In the genomic region with DNA sequence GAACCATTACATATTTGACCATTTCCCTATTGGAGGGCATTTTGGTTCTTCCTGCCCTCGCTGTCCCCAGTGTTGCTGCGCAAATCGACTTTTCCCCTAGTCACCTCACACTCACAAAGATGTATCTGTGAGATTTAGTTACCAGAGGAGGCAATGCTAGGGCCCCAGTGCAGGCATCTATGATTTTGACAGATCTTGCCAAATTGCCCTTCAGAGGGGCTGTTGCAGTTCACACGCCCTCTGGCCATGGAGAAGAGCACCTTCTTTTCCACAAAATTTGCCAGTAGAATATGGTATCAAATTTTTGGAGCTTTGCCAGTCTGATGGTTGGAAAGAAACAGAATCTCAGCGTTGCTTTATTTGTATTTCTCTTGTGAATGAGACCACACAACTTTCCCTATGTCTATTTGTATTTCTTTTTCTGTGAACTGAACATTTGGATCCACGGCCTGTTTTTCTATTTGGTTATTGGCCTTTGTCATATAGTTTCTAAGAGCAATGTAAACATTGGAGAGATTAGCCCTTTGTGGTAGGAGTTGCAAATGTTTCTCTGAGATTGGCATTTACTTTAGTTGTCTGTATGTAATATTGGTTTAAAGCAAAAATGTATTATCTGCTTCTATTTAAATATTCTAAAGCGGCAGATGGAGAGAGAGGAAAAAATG, we compare ENCODE assay signal across 1 cellular context.
TF ChIP-seq lines count a peak whose summit lies in the region.

No MANE protein-coding gene starts in this region.

TF ChIP-seq in HepG2, 621 proteins besides CTCF, POLR2A, EP300 and RAD21 (continued from another document and continues in another):
- TF ChIP-seq, protein P1, sequence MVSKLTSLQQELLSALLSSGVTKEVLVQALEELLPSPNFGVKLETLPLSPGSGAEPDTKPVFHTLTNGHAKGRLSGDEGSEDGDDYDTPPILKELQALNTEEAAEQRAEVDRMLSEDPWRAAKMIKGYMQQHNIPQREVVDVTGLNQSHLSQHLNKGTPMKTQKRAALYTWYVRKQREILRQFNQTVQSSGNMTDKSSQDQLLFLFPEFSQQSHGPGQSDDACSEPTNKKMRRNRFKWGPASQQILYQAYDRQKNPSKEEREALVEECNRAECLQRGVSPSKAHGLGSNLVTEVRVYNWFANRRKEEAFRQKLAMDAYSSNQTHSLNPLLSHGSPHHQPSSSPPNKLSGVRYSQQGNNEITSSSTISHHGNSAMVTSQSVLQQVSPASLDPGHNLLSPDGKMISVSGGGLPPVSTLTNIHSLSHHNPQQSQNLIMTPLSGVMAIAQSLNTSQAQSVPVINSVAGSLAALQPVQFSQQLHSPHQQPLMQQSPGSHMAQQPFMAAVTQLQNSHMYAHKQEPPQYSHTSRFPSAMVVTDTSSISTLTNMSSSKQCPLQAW (CRISPR knock-in tag; IDR thresholded peaks at IDR 0.05): no peak
- TF ChIP-seq BCLAF1 (IDR thresholded peaks at IDR 0.05) (no peak), CEBPB (IDR thresholded peaks at IDR 0.05; ENCODE audit: borderline replicate concordance, low read depth, low read length) (no peak), CENPX (CRISPR knock-in tag; IDR thresholded peaks at IDR 0.05) (no peak), RARA (CRISPR knock-in tag; IDR thresholded peaks at IDR 0.05) (peak; percentile 77), ZNF431 (CRISPR knock-in tag; IDR thresholded peaks at IDR 0.05; ENCODE audit: borderline replicate concordance, low read depth) (no peak), SOX13 (IDR thresholded peaks at IDR 0.05) (peak; percentile 64; the same call in 1 of the 2 replicates), SOX13 (CRISPR knock-in tag; conservative IDR thresholded peaks at IDR 0.05 in 1 of 2, IDR thresholded peaks at IDR 0.05 in 1 of 2) (peak in 1 of 2 experiments; percentile 96; a peak in 2 of 4 replicates), ELF3 (CRISPR knock-in tag; IDR thresholded peaks at IDR 0.05) (0 out of 2 replicates have a peak, but pooled peaks have one; percentile 12), BCL6 (CRISPR knock-in tag; IDR thresholded peaks at IDR 0.05) (peak; percentile 92), FOXA1 (IDR thresholded peaks at IDR 0.05) (peak; percentile 92), FOXA1 (CRISPR knock-in tag; IDR thresholded peaks at IDR 0.05) (peak; percentile 68), ZBTB21 (CRISPR knock-in tag; IDR thresholded peaks at IDR 0.05) (no peak), ZBTB20 (CRISPR knock-in tag; IDR thresholded peaks at IDR 0.05; ENCODE audit: borderline replicate concordance, low read depth) (no peak), MXD3 (CRISPR knock-in tag; IDR thresholded peaks at IDR 0.05) (no peak), SOX6 (IDR thresholded peaks at IDR 0.05) (no peak), SOX6 (CRISPR knock-in tag; IDR thresholded peaks at IDR 0.05) (peak; percentile 87), U2AF1 (optimal IDR thresholded peaks at IDR 0.05; ENCODE audit: low read depth, low read length) (no peak), RBAK (CRISPR knock-in tag; IDR thresholded peaks at IDR 0.05) (no peak), RFXANK (CRISPR knock-in tag; IDR thresholded peaks at IDR 0.05) (no peak), POGK (CRISPR knock-in tag; conservative IDR thresholded peaks at IDR 0.05) (no peak), ZHX2 (IDR thresholded peaks at IDR 0.05; ENCODE audit: low read depth) (no peak), ZHX2 (CRISPR knock-in tag; IDR thresholded peaks at IDR 0.05; ENCODE audit: borderline replicate concordance) (no peak), ZUFSP (CRISPR knock-in tag; IDR thresholded peaks at IDR 0.05; ENCODE audit: borderline replicate concordance) (no peak), ELF4 (CRISPR knock-in tag; IDR thresholded peaks at IDR 0.05; ENCODE audit: borderline replicate concordance) (no peak), ZNF441 (CRISPR knock-in tag; IDR thresholded peaks at IDR 0.05; ENCODE audit: borderline replicate concordance) (no peak), ZSCAN20 (CRISPR knock-in tag; IDR thresholded peaks at IDR 0.05; ENCODE audit: borderline replicate concordance) (no peak), NFKB2 (CRISPR knock-in tag; IDR thresholded peaks at IDR 0.05; ENCODE audit: borderline replicate concordance) (no peak), ZBTB8A (CRISPR knock-in tag; IDR thresholded peaks at IDR 0.05; ENCODE audit: borderline replicate concordance, low read depth) (no peak), ZNF619 (CRISPR knock-in tag; IDR thresholded peaks at IDR 0.05) (no peak), MAFG (CRISPR knock-in tag; IDR thresholded peaks at IDR 0.05) (no peak)
- TF ChIP-seq, protein P2, sequence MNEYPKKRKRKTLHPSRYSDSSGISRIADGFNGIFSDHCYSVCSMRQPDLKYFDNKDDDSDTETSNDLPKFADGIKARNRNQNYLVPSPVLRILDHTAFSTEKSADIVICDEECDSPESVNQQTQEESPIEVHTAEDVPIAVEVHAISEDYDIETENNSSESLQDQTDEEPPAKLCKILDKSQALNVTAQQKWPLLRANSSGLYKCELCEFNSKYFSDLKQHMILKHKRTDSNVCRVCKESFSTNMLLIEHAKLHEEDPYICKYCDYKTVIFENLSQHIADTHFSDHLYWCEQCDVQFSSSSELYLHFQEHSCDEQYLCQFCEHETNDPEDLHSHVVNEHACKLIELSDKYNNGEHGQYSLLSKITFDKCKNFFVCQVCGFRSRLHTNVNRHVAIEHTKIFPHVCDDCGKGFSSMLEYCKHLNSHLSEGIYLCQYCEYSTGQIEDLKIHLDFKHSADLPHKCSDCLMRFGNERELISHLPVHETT (CRISPR knock-in tag; conservative IDR thresholded peaks at IDR 0.05): no peak
- TF ChIP-seq, protein P3, sequence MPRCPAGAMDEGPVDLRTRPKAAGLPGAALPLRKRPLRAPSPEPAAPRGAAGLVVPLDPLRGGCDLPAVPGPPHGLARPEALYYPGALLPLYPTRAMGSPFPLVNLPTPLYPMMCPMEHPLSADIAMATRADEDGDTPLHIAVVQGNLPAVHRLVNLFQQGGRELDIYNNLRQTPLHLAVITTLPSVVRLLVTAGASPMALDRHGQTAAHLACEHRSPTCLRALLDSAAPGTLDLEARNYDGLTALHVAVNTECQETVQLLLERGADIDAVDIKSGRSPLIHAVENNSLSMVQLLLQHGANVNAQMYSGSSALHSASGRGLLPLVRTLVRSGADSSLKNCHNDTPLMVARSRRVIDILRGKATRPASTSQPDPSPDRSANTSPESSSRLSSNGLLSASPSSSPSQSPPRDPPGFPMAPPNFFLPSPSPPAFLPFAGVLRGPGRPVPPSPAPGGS (CRISPR knock-in tag; IDR thresholded peaks at IDR 0.05): no peak
- TF ChIP-seq, protein P4, sequence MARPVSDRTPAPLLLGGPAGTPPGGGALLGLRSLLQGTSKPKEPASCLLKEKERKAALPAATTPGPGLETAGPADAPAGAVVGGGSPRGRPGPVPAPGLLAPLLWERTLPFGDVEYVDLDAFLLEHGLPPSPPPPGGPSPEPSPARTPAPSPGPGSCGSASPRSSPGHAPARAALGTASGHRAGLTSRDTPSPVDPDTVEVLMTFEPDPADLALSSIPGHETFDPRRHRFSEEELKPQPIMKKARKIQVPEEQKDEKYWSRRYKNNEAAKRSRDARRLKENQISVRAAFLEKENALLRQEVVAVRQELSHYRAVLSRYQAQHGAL (CRISPR knock-in tag; IDR thresholded peaks at IDR 0.05; ENCODE audit: not compliant biosample characterization): no peak
- TF ChIP-seq, protein P5, sequence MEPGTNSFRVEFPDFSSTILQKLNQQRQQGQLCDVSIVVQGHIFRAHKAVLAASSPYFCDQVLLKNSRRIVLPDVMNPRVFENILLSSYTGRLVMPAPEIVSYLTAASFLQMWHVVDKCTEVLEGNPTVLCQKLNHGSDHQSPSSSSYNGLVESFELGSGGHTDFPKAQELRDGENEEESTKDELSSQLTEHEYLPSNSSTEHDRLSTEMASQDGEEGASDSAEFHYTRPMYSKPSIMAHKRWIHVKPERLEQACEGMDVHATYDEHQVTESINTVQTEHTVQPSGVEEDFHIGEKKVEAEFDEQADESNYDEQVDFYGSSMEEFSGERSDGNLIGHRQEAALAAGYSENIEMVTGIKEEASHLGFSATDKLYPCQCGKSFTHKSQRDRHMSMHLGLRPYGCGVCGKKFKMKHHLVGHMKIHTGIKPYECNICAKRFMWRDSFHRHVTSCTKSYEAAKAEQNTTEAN (CRISPR knock-in tag; conservative IDR thresholded peaks at IDR 0.05): no peak
